In the genomic region with DNA sequence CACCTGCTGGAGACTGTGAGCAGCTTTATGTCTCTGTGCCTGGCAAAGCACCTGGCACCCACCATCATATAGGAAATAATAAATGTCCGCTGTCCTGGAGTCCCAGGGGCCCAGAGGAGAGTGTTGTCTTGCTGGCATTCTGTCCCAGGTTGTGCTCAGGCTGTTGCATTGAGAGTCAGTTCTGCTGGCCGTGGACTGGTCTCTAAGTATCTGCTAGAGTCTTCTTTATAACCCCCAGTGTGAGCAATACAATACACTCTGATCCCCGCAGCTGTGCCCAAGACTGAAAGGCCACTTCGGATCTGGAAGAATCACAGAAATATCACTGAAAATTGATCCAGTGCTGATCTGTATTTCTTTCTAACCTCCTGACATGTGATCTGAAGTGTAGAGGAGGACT, we compare ENCODE assay signal across 9 cellular contexts. TPM values are rescaled to one million over a fixed set of nuclear protein-coding genes. Genes with fewer than 3 reads are reported as not detected.
DNase-seq lines count a peak whose midpoint lies in the region; ATAC-seq and TF ChIP-seq lines count a peak whose summit lies in the region.
"Had no signal": no experiment of that assay in that cellular context is flagged by ENCODE, and none has a peak within 500 bp of the region (broad histone marks: within the 10 kb centered on the region; RNA-seq: fewer than 3 reads in every experiment).

No MANE protein-coding gene starts in this region.

- H3K4me3 Mint-ChIP-seq in activated CD8-positive, alpha-beta T cell treated with anti-CD3 and anti-CD28 coated beads for 36 hours, result peak overlapping the region; percentile 85

- no peak overlapping the region for H3K23ac ChIP-seq in IMR-90 (ENCODE audit: low read depth, low read length)

- peaks cover 3% of the 10 kb centered on the region for H3K79me2 ChIP-seq in hepatocyte

- intact Hi-C loops in IMR-90 (cut with micrococcal nuclease), result no loop called here
- intact Hi-C loops in activated CD8-positive, alpha-beta T cell treated with anti-CD3 and anti-CD28 coated beads for 36 hours (cut with micrococcal nuclease), result loop anchor here (5.0 kb wide), 2 partner anchors 39 to 126 kb away; partner anchors contain the start of genes HINT3 and NCOA7

- peaks cover 16% of the 10 kb centered on the region for H3K36me3 ChIP-seq in IMR-90 (ENCODE audit: control insufficient read depth, insufficient read depth, low read length)
- H3K36me3 ChIP-seq in hepatocyte (replicated peaks; ENCODE audit: insufficient read depth, low read depth), result no peaks in the 10 kb centered on the region

- no peaks in the 10 kb centered on the region for H3K9me3 ChIP-seq in IMR-90 (ENCODE audit: control insufficient read depth, insufficient read depth, low read length)
- no peaks in the 10 kb centered on the region for H3K9me3 ChIP-seq in hepatocyte (ENCODE audit: low read depth)

- TF ChIP-seq RAD21 in IMR-90 (IDR thresholded peaks at IDR 0.05; ENCODE audit: low read length), result no peak

- H3K9me3 Mint-ChIP-seq in activated CD8-positive, alpha-beta T cell treated with anti-CD3 and anti-CD28 coated beads for 36 hours, result no peaks in the 10 kb centered on the region
- H3K9me3 Mint-ChIP-seq: T-helper 1 cell treated with Interleukin-12 subunit alpha and Interleukin-12 subunit beta and Interleukin-4 antibody, amounts not matched to agents 30 μg/mL and 1 μg/mL, for 36 hours had no signal

- H3K4me1 ChIP-seq in IMR-90 (ENCODE audit: control insufficient read depth, insufficient read depth, low read length) (peaks cover 7% of the 10 kb centered on the region), hepatocyte (ENCODE audit: insufficient read depth) (peaks cover 14% of the 10 kb centered on the region)

- H3K36me3 Mint-ChIP-seq in activated CD8-positive, alpha-beta T cell treated with anti-CD3 and anti-CD28 coated beads for 36 hours (ENCODE audit: low read depth), result peaks cover 57% of the 10 kb centered on the region

- no peaks in the 10 kb centered on the region for H3K9me2 ChIP-seq in hepatocyte (replicated peaks; ENCODE audit: insufficient read depth)

- no peak overlapping the region for H2BK20ac ChIP-seq in IMR-90 (ENCODE audit: low read depth, low read length)

- H2BK5ac ChIP-seq in IMR-90 (ENCODE audit: low read depth, low read length, poor library complexity, severe bottlenecking), result no peak overlapping the region

- BruUV-seq in IMR-90 (replicated peaks; lab: Mats Ljungman, UMichigan), result no TSS peak

- POLR2A ChIA-PET in IMR-90 (lab: Charles Lee; ENCODE audit: unreplicated experiment), result no interaction called here
- POLR2A ChIA-PET in activated CD8-positive, alpha-beta T cell treated with anti-CD3 and anti-CD28 coated beads for 36 hours (lab: Charles Lee), result interaction anchor here (0.9 to 2.5 kb wide), 6 partner anchors 8 to 137 kb away, joined by 3 to 9 read pairs (median 3); partner anchors contain the start of genes NCOA7 and TRMT11

- TF ChIP-seq POLR2A in IMR-90 (IDR thresholded peaks at IDR 0.05; ENCODE audit: low read depth, low read length), result no peak

- H2BK15ac ChIP-seq in IMR-90 (ENCODE audit: low read depth, low read length), result 0 out of 3 replicates have a peak overlapping the region, but pooled peaks have one; percentile 17

- 80% methylated on average over 1 of the region's 4 CpGs; no CpG with 5 or more reads in 1 of the 2 experiments for WGBS in IMR-90 (ENCODE audit: extremely low coverage in 2 of 2, insufficient read length in 1 of 2), 2 experiments
- WGBS in hepatocyte (ENCODE audit: low lambda C conversion rate, missing lambda C conversion rate), result 75% methylated on average over 4 of the region's 4 CpGs

- in situ Hi-C loops in IMR-90 (cut with MboI; ENCODE audit: low sequenced_read_pairs), result no loop called here

- H2AFZ ChIP-seq in IMR-90 (replicated peaks; ENCODE audit: low read length, poor library complexity) (no peak overlapping the region), hepatocyte (no peak overlapping the region)

- CTCF ChIA-PET in IMR-90 (lab: Yijun Ruan, JAX), result interaction anchor here (0.6 kb wide), 1 partner anchor 128 kb away, joined by 3 read pairs; the partner anchor contains the start of gene NCOA7
- CTCF ChIA-PET in activated CD8-positive, alpha-beta T cell treated with anti-CD3 and anti-CD28 coated beads for 36 hours (lab: Charles Lee), result interaction anchor here (0.7 to 7.6 kb wide), 6 partner anchors 12 to 128 kb away, joined by 3 to 92 read pairs (median 4); partner anchors contain the start of gene HINT3

- H3K4me3 ChIP-seq in IMR-90 (ENCODE audit: insufficient read depth, low read depth, low read length) (no peak overlapping the region), hepatocyte (no peak overlapping the region), skin epidermis (peak overlapping the region in 1 of 7 experiments; percentile 40)

- H3K27me3 Mint-ChIP-seq in activated CD8-positive, alpha-beta T cell treated with anti-CD3 and anti-CD28 coated beads for 36 hours, result no peaks in the 10 kb centered on the region

- H2BK120ac ChIP-seq in IMR-90 (ENCODE audit: low read depth, low read length), result no peak overlapping the region

- no peak overlapping the region for H3K9ac ChIP-seq in IMR-90 (ENCODE audit: low read depth, low read length)

- dilution Hi-C loops in IMR-90 (cut with HindIII; ENCODE audit: low sequenced_read_pairs, unreplicated experiment), result no loop called here

- H3K4ac ChIP-seq in IMR-90 (ENCODE audit: low read depth, low read length), result no peak overlapping the region; the same call in 1 of the 2 replicates

- H3K27ac Mint-ChIP-seq in activated CD8-positive, alpha-beta T cell treated with anti-CD3 and anti-CD28 coated beads for 36 hours, result peak overlapping the region; percentile 97

- no peak overlapping the region for H3K56ac ChIP-seq in IMR-90 (ENCODE audit: extremely low read depth, insufficient read depth, low read length)

- no peak for DNase-seq in IMR-90
- DNase-seq in activated CD8-positive, alpha-beta T cell treated with anti-CD3 and anti-CD28 coated beads for 36 hours, result no peak
- no peak for DNase-seq in hepatocyte (ENCODE audit: low spot score)
- no peak for DNase-seq in pons (ENCODE audit: low spot score)
- no peak for DNase-seq in NCI-H1436 treated with DMSO at 0.1 percent for 48 hours (lab: John Stamatoyannopoulos, UW)
- DNase-seq in SW480 (ENCODE audit: low spot score), result no peak

- H2AK5ac ChIP-seq in IMR-90 (ENCODE audit: low read depth, low read length), result peak overlapping the region; percentile 40; the same call in 1 of the 2 replicates

- peaks cover 27% of the 10 kb centered on the region for H3K4me1 Mint-ChIP-seq in activated CD8-positive, alpha-beta T cell treated with anti-CD3 and anti-CD28 coated beads for 36 hours (ENCODE audit: low read depth)

- H3K27me3 ChIP-seq in IMR-90 (ENCODE audit: control insufficient read depth, insufficient read depth, low read length) (no peaks in the 10 kb centered on the region), hepatocyte (no peaks in the 10 kb centered on the region)

- TF ChIP-seq CTCF in IMR-90 (conservative IDR thresholded peaks at IDR 0.05; ENCODE audit: low read depth, low read length), result no peak
- TF ChIP-seq CTCF in activated CD8-positive, alpha-beta T cell treated with anti-CD3 and anti-CD28 coated beads for 36 hours (IDR thresholded peaks at IDR 0.05), result no peak
- no peak for TF ChIP-seq CTCF in hepatocyte (IDR thresholded peaks at IDR 0.05; ENCODE audit: poor library complexity)

- no peak overlapping the region for H2AK9ac ChIP-seq in IMR-90 (replicated peaks; ENCODE audit: low read depth, low read length, poor library complexity)

- no peaks in the 10 kb centered on the region for H3K79me1 ChIP-seq in IMR-90 (ENCODE audit: low read depth in 1 of 2, low read length in 2 of 2)

- peaks cover 14% of the 10 kb centered on the region for H3K9me1 ChIP-seq in IMR-90 (ENCODE audit: insufficient read depth, low read length)

- H3K27ac ChIP-seq in IMR-90 (ENCODE audit: insufficient read depth, low read length) (peak overlapping the region; percentile 14; the same call in 1 of the 2 replicates), hepatocyte (peak overlapping the region; percentile 96), skin epidermis (peak overlapping the region in 20 of 21 experiments; percentile 2 to 85 (median 70))

- H4K8ac ChIP-seq in IMR-90 (ENCODE audit: low read depth in 2 of 2, low read length in 2 of 2), result peak overlapping the region in 1 of 2 experiments; percentile 18; a peak in 3 of 4 replicates

- H4K20me1 ChIP-seq in IMR-90 (ENCODE audit: insufficient read depth, low read length), result no peaks in the 10 kb centered on the region
- H4K20me1 ChIP-seq in hepatocyte (ENCODE audit: insufficient read depth, poor library complexity, severe bottlenecking), result no peaks in the 10 kb centered on the region

- peak overlapping the region; percentile 42 for H4K5ac ChIP-seq in IMR-90 (ENCODE audit: low read depth, low read length)

- no peak overlapping the region; the same call in 1 of the 2 replicates for H3K14ac ChIP-seq in IMR-90 (replicated peaks; ENCODE audit: low read depth, low read length)

- H3K18ac ChIP-seq in IMR-90 (ENCODE audit: low read depth, low read length), result no peak overlapping the region; the same call in 1 of the 2 replicates

- no peak overlapping the region for H3K4me2 ChIP-seq in IMR-90 (ENCODE audit: low read depth, low read length)
- H3K4me2 ChIP-seq in hepatocyte, result peak overlapping the region; percentile 68

- no peak overlapping the region; the same call in 1 of the 2 replicates for H4K91ac ChIP-seq in IMR-90 (ENCODE audit: insufficient read depth, low read depth, low read length)

- ATAC-seq in IMR-90 (ENCODE audit: low read depth), result no peak; the same call in 1 of the 2 replicates
- ATAC-seq in activated CD8-positive, alpha-beta T cell treated with anti-CD3 and anti-CD28 coated beads for 36 hours, result no peak
- no peak for ATAC-seq in GM18519 (IDR thresholded peaks at IDR 0.05; ENCODE audit: low FRiP score, unreplicated experiment)

TF ChIP-seq in IMR-90, 13 proteins besides CTCF, POLR2A, EP300 and RAD21 (continues in another document):
- no peak for TF ChIP-seq RCOR1 (IDR thresholded peaks at IDR 0.05; ENCODE audit: insufficient replicate concordance, low read length)
- TF ChIP-seq RFX5 (IDR thresholded peaks at IDR 0.05; ENCODE audit: low read depth, low read length), result no peak
- TF ChIP-seq BHLHE40 (IDR thresholded peaks at IDR 0.05; ENCODE audit: low read depth, low read length), result no peak
- no peak for TF ChIP-seq SMC3 (IDR thresholded peaks at IDR 0.05; ENCODE audit: low read depth, low read length)
- TF ChIP-seq CHD1 (IDR thresholded peaks at IDR 0.05; ENCODE audit: low read depth, low read length), result no peak
- TF ChIP-seq MAFK (IDR thresholded peaks at IDR 0.05; ENCODE audit: low read depth, low read length), result no peak
- no peak for TF ChIP-seq FOS (IDR thresholded peaks at IDR 0.05; ENCODE audit: low read depth, low read length)

RNA-seq across cellular contexts. Expression of gene HINT3, which starts 38.3 kb away (rescaled TPM):
- total RNA-seq in IMR-90 (2012; rRNA removed) (6.5 and 9.4 TPM in 2 replicates), hepatocyte (28.0 and 32.9 TPM in 2 replicates)
- polyA plus RNA-seq in IMR-90 (2012; rRNA removed) (2.3 and 3.4 TPM in 2 replicates), hepatocyte (12.0 and 15.4 TPM in 2 replicates)
- 2.0 and 2.6 TPM in 2 replicates for polyA plus RNA-seq in IMR-90 (2012; cell fraction: cytosol; rRNA removed)
- 0.77 and 1.2 TPM in 2 replicates for polyA plus RNA-seq in IMR-90 (2012; cell fraction: nucleus; rRNA removed; ENCODE audit: low replicate concordance)
- 1 to 10 TPM; 8.5 to 8.6 TPM for total RNA-seq in activated CD8-positive, alpha-beta T cell treated with anti-CD3 and anti-CD28 coated beads for 36 hours

Comparison
In these comparisons a context has a peak if more than half of its experiments do, and no peak if none do; other contexts are left out.
1. H3K27ac ChIP-seq: peak in every context shown above with its lines; median percentile 96 in hepatocyte; 70 in skin epidermis; 14 in IMR-90.